In the genomic region with DNA sequence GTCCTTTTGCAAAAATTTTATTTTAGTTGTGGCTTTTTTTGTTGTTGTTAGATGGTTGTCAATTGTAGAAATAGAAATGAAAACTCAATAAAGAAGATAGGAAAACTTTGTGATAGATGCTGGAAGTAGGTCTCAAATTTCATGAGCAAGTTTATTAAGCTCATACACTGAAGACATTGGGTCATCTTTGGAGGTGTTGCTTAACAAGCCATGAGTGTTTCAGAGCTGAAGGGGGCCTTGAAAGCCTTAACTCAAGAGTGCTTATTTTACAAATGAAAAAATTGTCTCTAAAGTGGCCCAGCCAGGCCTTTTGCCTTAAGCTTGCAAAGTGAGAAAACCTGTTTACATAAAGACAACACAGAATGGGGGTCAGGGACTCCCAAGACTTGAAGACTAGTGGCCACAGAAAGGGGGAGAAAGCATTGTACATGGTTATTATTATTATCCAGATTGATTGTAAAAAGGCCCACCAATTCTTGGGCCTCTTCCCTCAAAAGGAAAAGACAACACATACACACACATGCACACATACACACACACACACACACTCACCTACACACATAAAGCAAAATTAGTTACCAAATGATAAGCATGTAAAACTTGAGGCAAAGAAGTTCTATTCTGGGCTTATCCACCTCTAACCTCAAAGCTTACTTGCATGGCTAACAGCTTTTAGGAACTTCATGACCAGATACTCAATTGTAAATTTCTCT, we compare ENCODE assay signal across 14 cellular contexts. TPM values are rescaled to one million over a fixed set of nuclear protein-coding genes. Genes with fewer than 3 reads are reported as not detected.
DNase-seq lines count a peak whose midpoint lies in the region; ATAC-seq and TF ChIP-seq lines count a peak whose summit lies in the region.
"Had no signal": no experiment of that assay in that cellular context is flagged by ENCODE, and none has a peak within 500 bp of the region (broad histone marks: within the 10 kb centered on the region; RNA-seq: fewer than 3 reads in every experiment).

No MANE protein-coding gene starts in this region.

- H3K9ac ChIP-seq in KMS-11, result no peak overlapping the region

- H3K27me3 ChIP-seq in GM06990 (replicated peaks; ENCODE audit: control insufficient read depth, insufficient read depth, low read length) (no peaks in the 10 kb centered on the region), KMS-11 (ENCODE audit: insufficient read depth, low read depth) (no peaks in the 10 kb centered on the region)

- peak overlapping the region; percentile 84 for H3K4me2 ChIP-seq in KMS-11

- H4K20me1 ChIP-seq in KMS-11 (ENCODE audit: insufficient read depth), result no peaks in the 10 kb centered on the region

- H3K27ac ChIP-seq in KMS-11, result peak overlapping the region; percentile 50; the same call in 1 of the 2 replicates

- H3K4me3 ChIP-seq in GM06990 (replicated peaks; ENCODE audit: low read depth, low read length), result no peak overlapping the region
- H3K4me3 ChIP-seq in KMS-11 (IDR thresholded peaks at IDR 0.05; ENCODE audit: insufficient read depth, low read depth, low read length), result no peak overlapping the region
- H3K4me3 ChIP-seq in fibroblast of villous mesenchyme (ENCODE audit: low read depth, low read length), result no peak overlapping the region

- ATAC-seq in GM19395 (IDR thresholded peaks at IDR 0.05; ENCODE audit: unreplicated experiment) (peak; percentile 43), HG03571 (IDR thresholded peaks at IDR 0.05; ENCODE audit: unreplicated experiment) (no peak)
- ATAC-seq: activated T-cell treated with anti-CD3 and anti-CD28 coated beads, Interleukin-2, amount 50 U/mL, for 4 hours had no signal

- no peaks in the 10 kb centered on the region for H3K79me2 ChIP-seq in KMS-11 (ENCODE audit: insufficient read depth, low read depth)

- TF ChIP-seq CTCF in GM06990 (IDR thresholded peaks at IDR 0.05; ENCODE audit: insufficient read depth, low read length, poor library complexity, severe bottlenecking) (no peak), KMS-11 (conservative IDR thresholded peaks at IDR 0.05; ENCODE audit: low read depth, low read length) (no peak), fibroblast of villous mesenchyme (IDR thresholded peaks at IDR 0.05; ENCODE audit: insufficient read depth, low read depth, low read length) (no peak)

- H3K4me1 ChIP-seq in KMS-11 (ENCODE audit: low read depth, poor library complexity, severe bottlenecking), result peaks cover 65% of the 10 kb centered on the region

- peak; percentile 18 for DNase-seq in GM06990 (ENCODE audit: extremely low read depth, insufficient read length)
- DNase-seq in fibroblast of villous mesenchyme (ENCODE audit: low read depth), result peak; percentile 34
- no peak for DNase-seq in kidney glomerular epithelial cell (lab: John Stamatoyannopoulos, UW)
- no peak for DNase-seq in activated naive CD4-positive, alpha-beta T cell treated with Interleukin-2 at 50 U/mL for 16 hours
- no peak for DNase-seq in SKM-1 (lab: John Stamatoyannopoulos, UW; ENCODE audit: unreplicated experiment)
- DNase-seq: activated naive CD8-positive, alpha-beta T cell treated with anti-CD3 and anti-CD28 coated beads for 36 hours; activated T-cell treated with anti-CD3 and anti-CD28 coated beads, Interleukin-2, amount 50 U/mL, for 4 hours; CD4-positive, alpha-beta memory T cell; EL; NCI-H146; stimulated activated CD4-positive, alpha-beta T cell treated with anti-CD3 and anti-CD28 coated beads, Interleukin-12 subunit alpha, Interleukin-12 subunit beta, amount 100 ng/mL, for 4 hours had no signal

- H2AFZ ChIP-seq in KMS-11 (ENCODE audit: low read depth), result peak overlapping the region; percentile 12; the same call in 1 of the 2 replicates

- no peaks in the 10 kb centered on the region for H3K36me3 ChIP-seq in GM06990 (ENCODE audit: control insufficient read depth, insufficient read depth, low read length)
- no peaks in the 10 kb centered on the region for H3K36me3 ChIP-seq in KMS-11 (ENCODE audit: insufficient read depth)

RNA-seq across cellular contexts. Expression of a gene that starts 49.7 kb away (rescaled TPM):
- total RNA-seq in fibroblast of villous mesenchyme, result 6.4 and 6.9 TPM in 2 replicates

Comparison
In these comparisons a context has a peak if more than half of its experiments do, and no peak if none do; other contexts are left out.
1. DNase-seq: peak in GM06990 (single experiment) and fibroblast of villous mesenchyme (single experiment); none in kidney glomerular epithelial cell (single experiment), activated naive CD4-positive, alpha-beta T cell treated with Interleukin-2 at 50 U/mL for 16 hours (single experiment) and SKM-1 (single experiment).